Comparison of ENCODE assay signal across 1 cellular context in the genomic region with DNA sequence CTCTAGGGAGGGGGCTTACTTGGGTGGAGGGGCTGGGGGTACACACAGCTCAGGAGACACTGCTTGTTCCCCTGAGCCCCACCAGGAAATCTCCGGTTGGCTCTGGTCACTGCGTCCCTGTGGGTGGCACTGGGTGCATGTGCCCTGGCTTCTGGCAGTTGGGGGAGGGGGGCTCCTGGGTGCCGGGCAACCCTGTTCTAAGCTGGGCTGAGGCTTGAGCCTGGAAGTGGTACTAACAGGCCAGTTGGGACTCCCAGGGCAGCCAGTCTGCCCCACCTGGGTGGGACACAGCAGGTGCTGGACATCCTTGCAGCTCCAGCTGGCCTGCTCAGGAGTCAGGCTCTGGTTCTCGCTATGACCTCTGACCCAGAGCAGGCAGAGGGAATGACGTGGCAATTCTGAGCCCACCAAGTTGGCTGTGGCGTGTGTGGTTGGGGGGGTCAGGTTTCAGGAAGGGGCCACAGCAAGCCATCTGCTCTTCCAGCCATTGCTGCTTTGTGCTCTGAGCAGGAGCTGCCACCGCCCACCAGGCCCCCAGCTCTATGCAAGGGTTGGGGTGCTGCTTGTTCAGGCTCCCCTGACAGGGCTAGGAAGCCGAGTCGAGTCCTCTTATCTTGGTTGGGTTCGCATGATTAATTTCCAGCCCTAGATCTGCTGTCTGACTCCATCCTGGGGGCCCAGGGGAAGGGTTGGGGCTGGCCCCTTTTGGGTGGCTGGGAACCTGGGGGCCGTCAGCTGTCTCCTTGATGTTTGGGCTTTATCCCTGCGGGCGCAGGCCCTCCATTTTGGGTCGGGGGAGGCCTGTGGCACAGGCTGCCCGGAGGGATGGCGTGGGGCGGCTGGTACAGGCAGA.
TF ChIP-seq lines count a peak whose summit lies in the region.

No MANE protein-coding gene starts in this region.

TF ChIP-seq in HepG2, 621 proteins besides CTCF, POLR2A, EP300 and RAD21 (continues in another document):
- TF ChIP-seq JDP2 (CRISPR knock-in tag; IDR thresholded peaks at IDR 0.05; ENCODE audit: borderline replicate concordance) (no peak), ZNF547 (CRISPR knock-in tag; IDR thresholded peaks at IDR 0.05) (peak; percentile 30), MLLT10 (CRISPR knock-in tag; IDR thresholded peaks at IDR 0.05) (no peak), BHLHE40 (IDR thresholded peaks at IDR 0.05; ENCODE audit: low read length) (peak; percentile 22; the same call in 1 of the 2 replicates), ZNF776 (CRISPR knock-in tag; IDR thresholded peaks at IDR 0.05) (peak; percentile 94; the same call in 1 of the 2 replicates), ZNF232 (CRISPR knock-in tag; IDR thresholded peaks at IDR 0.05; ENCODE audit: borderline replicate concordance) (peak; percentile 11; the same call in 1 of the 2 replicates), ZNF607 (CRISPR knock-in tag; IDR thresholded peaks at IDR 0.05; ENCODE audit: borderline replicate concordance) (no peak; the same call in 1 of the 2 replicates), ZNF576 (CRISPR knock-in tag; IDR thresholded peaks at IDR 0.05) (peak; percentile 82; the same call in 1 of the 2 replicates), CAMTA2 (CRISPR knock-in tag; IDR thresholded peaks at IDR 0.05; ENCODE audit: borderline replicate concordance) (peak; percentile 98), MEF2D (CRISPR knock-in tag; IDR thresholded peaks at IDR 0.05) (0 out of 2 replicates have a peak, but pooled peaks have one; percentile 7), BRD4 (CRISPR knock-in tag; IDR thresholded peaks at IDR 0.05) (peak; percentile 69), ZNF572 (CRISPR knock-in tag; IDR thresholded peaks at IDR 0.05) (peak; percentile 70; the same call in 1 of the 2 replicates), ZNF740 (CRISPR knock-in tag; IDR thresholded peaks at IDR 0.05) (0 out of 2 replicates have a peak, but pooled peaks have one; percentile 79), DR1 (CRISPR knock-in tag; IDR thresholded peaks at IDR 0.05) (peak; percentile 50), ZIK1 (CRISPR knock-in tag; IDR thresholded peaks at IDR 0.05; ENCODE audit: borderline replicate concordance, low read depth) (no peak), ZNF558 (CRISPR knock-in tag; IDR thresholded peaks at IDR 0.05; ENCODE audit: borderline replicate concordance) (0 out of 2 replicates have a peak, but pooled peaks have one; percentile 16), ZNF333 (CRISPR knock-in tag; IDR thresholded peaks at IDR 0.05; ENCODE audit: borderline replicate concordance) (peak; percentile 93), ZNF484 (CRISPR knock-in tag; IDR thresholded peaks at IDR 0.05; ENCODE audit: borderline replicate concordance, low read depth) (peak; percentile 6; the same call in 1 of the 2 replicates), YY1 (IDR thresholded peaks at IDR 0.05; ENCODE audit: insufficient read depth, insufficient replicate concordance, low read depth, low read length) (peak; percentile 40), NKX3-1 (CRISPR knock-in tag; IDR thresholded peaks at IDR 0.05) (0 out of 2 replicates have a peak, but pooled peaks have one; percentile 31), MXD4 (CRISPR knock-in tag; IDR thresholded peaks at IDR 0.05) (no peak), ZNF552 (CRISPR knock-in tag; IDR thresholded peaks at IDR 0.05; ENCODE audit: borderline replicate concordance) (peak; percentile 77), ZFP62 (CRISPR knock-in tag; IDR thresholded peaks at IDR 0.05) (no peak), ZNF773 (CRISPR knock-in tag; IDR thresholded peaks at IDR 0.05; ENCODE audit: borderline replicate concordance) (0 out of 2 replicates have a peak, but pooled peaks have one; percentile 13), IKZF5 (CRISPR knock-in tag; IDR thresholded peaks at IDR 0.05) (0 out of 2 replicates have a peak, but pooled peaks have one; percentile 17), EED (CRISPR knock-in tag; IDR thresholded peaks at IDR 0.05) (peak; percentile 92; the same call in 1 of the 2 replicates), ZNF720 (CRISPR knock-in tag; IDR thresholded peaks at IDR 0.05) (0 out of 2 replicates have a peak, but pooled peaks have one; percentile 22), WIZ (CRISPR knock-in tag; IDR thresholded peaks at IDR 0.05) (0 out of 2 replicates have a peak, but pooled peaks have one; percentile 12), FOXK1 (CRISPR knock-in tag; IDR thresholded peaks at IDR 0.05; ENCODE audit: borderline replicate concordance, low read depth) (no peak), ZNF766 (CRISPR knock-in tag; IDR thresholded peaks at IDR 0.05; ENCODE audit: borderline replicate concordance) (no peak), SIX4 (CRISPR knock-in tag; IDR thresholded peaks at IDR 0.05) (peak; percentile 94), DNMT3B (CRISPR knock-in tag; conservative IDR thresholded peaks at IDR 0.05) (peak; percentile 71; the same call in 1 of the 2 replicates), ZNF746 (CRISPR knock-in tag; IDR thresholded peaks at IDR 0.05) (peak; percentile 30; the same call in 1 of the 2 replicates), ZSCAN21 (CRISPR knock-in tag; IDR thresholded peaks at IDR 0.05; ENCODE audit: borderline replicate concordance) (peak; percentile 76), FOXA1 (IDR thresholded peaks at IDR 0.05) (no peak), FOXA1 (CRISPR knock-in tag; IDR thresholded peaks at IDR 0.05) (peak; percentile 13; the same call in 1 of the 2 replicates), ETV6 (CRISPR knock-in tag; conservative IDR thresholded peaks at IDR 0.05) (no peak; the same call in 1 of the 2 replicates), ZNF687 (CRISPR knock-in tag; IDR thresholded peaks at IDR 0.05) (peak; percentile 91), GATAD2A (CRISPR knock-in tag; IDR thresholded peaks at IDR 0.05) (peak; percentile 13; the same call in 1 of the 2 replicates), ZNF616 (CRISPR knock-in tag; IDR thresholded peaks at IDR 0.05; ENCODE audit: low read depth) (peak; percentile 38; the same call in 1 of the 2 replicates), CCDC6 (CRISPR knock-in tag; IDR thresholded peaks at IDR 0.05) (peak; percentile 27; the same call in 1 of the 2 replicates), IRF2 (CRISPR knock-in tag; IDR thresholded peaks at IDR 0.05) (no peak; the same call in 1 of the 2 replicates)
- TF ChIP-seq, protein P1, sequence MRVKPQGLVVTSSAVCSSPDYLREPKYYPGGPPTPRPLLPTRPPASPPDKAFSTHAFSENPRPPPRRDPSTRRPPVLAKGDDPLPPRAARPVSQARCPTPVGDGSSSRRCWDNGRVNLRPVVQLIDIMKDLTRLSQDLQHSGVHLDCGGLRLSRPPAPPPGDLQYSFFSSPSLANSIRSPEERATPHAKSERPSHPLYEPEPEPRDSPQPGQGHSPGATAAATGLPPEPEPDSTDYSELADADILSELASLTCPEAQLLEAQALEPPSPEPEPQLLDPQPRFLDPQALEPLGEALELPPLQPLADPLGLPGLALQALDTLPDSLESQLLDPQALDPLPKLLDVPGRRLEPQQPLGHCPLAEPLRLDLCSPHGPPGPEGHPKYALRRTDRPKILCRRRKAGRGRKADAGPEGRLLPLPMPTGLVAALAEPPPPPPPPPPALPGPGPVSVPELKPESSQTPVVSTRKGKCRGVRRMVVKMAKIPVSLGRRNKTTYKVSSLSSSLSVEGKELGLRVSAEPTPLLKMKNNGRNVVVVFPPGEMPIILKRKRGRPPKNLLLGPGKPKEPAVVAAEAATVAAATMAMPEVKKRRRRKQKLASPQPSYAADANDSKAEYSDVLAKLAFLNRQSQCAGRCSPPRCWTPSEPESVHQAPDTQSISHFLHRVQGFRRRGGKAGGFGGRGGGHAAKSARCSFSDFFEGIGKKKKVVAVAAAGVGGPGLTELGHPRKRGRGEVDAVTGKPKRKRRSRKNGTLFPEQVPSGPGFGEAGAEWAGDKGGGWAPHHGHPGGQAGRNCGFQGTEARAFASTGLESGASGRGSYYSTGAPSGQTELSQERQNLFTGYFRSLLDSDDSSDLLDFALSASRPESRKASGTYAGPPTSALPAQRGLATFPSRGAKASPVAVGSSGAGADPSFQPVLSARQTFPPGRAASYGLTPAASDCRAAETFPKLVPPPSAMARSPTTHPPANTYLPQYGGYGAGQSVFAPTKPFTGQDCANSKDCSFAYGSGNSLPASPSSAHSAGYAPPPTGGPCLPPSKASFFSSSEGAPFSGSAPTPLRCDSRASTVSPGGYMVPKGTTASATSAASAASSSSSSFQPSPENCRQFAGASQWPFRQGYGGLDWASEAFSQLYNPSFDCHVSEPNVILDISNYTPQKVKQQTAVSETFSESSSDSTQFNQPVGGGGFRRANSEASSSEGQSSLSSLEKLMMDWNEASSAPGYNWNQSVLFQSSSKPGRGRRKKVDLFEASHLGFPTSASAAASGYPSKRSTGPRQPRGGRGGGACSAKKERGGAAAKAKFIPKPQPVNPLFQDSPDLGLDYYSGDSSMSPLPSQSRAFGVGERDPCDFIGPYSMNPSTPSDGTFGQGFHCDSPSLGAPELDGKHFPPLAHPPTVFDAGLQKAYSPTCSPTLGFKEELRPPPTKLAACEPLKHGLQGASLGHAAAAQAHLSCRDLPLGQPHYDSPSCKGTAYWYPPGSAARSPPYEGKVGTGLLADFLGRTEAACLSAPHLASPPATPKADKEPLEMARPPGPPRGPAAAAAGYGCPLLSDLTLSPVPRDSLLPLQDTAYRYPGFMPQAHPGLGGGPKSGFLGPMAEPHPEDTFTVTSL (CRISPR knock-in tag; IDR thresholded peaks at IDR 0.05; ENCODE audit: borderline replicate concordance), result 0 out of 2 replicates have a peak, but pooled peaks have one; percentile 25
- TF ChIP-seq, protein P2, sequence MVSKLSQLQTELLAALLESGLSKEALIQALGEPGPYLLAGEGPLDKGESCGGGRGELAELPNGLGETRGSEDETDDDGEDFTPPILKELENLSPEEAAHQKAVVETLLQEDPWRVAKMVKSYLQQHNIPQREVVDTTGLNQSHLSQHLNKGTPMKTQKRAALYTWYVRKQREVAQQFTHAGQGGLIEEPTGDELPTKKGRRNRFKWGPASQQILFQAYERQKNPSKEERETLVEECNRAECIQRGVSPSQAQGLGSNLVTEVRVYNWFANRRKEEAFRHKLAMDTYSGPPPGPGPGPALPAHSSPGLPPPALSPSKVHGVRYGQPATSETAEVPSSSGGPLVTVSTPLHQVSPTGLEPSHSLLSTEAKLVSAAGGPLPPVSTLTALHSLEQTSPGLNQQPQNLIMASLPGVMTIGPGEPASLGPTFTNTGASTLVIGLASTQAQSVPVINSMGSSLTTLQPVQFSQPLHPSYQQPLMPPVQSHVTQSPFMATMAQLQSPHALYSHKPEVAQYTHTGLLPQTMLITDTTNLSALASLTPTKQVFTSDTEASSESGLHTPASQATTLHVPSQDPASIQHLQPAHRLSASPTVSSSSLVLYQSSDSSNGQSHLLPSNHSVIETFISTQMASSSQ (IDR thresholded peaks at IDR 0.05; ENCODE audit: low read depth), result no peak
- TF ChIP-seq, protein P2 (CRISPR knock-in tag; IDR thresholded peaks at IDR 0.05; ENCODE audit: borderline replicate concordance), result peak; percentile 5; the same call in 1 of the 2 replicates
- TF ChIP-seq, protein P3, sequence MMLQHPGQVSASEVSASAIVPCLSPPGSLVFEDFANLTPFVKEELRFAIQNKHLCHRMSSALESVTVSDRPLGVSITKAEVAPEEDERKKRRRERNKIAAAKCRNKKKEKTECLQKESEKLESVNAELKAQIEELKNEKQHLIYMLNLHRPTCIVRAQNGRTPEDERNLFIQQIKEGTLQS (CRISPR knock-in tag; IDR thresholded peaks at IDR 0.05), result 0 out of 2 replicates have a peak, but pooled peaks have one; percentile 19
